1 cellular context compared by ENCODE assay signal in genomic region chr10:71848325-71849277, GRCh38.
TF ChIP-seq lines count a peak whose summit lies in the region.

No MANE protein-coding gene starts in this region.

TF ChIP-seq in GM12878, 131 proteins besides CTCF, POLR2A, EP300 and RAD21:
- TF ChIP-seq, protein P1, sequence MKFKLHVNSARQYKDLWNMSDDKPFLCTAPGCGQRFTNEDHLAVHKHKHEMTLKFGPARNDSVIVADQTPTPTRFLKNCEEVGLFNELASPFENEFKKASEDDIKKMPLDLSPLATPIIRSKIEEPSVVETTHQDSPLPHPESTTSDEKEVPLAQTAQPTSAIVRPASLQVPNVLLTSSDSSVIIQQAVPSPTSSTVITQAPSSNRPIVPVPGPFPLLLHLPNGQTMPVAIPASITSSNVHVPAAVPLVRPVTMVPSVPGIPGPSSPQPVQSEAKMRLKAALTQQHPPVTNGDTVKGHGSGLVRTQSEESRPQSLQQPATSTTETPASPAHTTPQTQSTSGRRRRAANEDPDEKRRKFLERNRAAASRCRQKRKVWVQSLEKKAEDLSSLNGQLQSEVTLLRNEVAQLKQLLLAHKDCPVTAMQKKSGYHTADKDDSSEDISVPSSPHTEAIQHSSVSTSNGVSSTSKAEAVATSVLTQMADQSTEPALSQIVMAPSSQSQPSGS (IDR thresholded peaks at IDR 0.05; ENCODE audit: low read length) = no peak
- TF ChIP-seq SP1 (IDR thresholded peaks at IDR 0.05; ENCODE audit: low read depth, low read length) (no peak), ZNF592 (IDR thresholded peaks at IDR 0.05) (no peak), KDM1A (IDR thresholded peaks at IDR 0.05; ENCODE audit: borderline replicate concordance) (no peak), ZBTB40 (IDR thresholded peaks at IDR 0.05; ENCODE audit: borderline replicate concordance) (no peak), JUNB (IDR thresholded peaks at IDR 0.05) (no peak), MTA2 (IDR thresholded peaks at IDR 0.05; ENCODE audit: low read depth) (no peak), YY1 (IDR thresholded peaks at IDR 0.05; ENCODE audit: low read depth, low read length) (no peak), PML (IDR thresholded peaks at IDR 0.05; ENCODE audit: low read length) (no peak)
- TF ChIP-seq, protein P2, sequence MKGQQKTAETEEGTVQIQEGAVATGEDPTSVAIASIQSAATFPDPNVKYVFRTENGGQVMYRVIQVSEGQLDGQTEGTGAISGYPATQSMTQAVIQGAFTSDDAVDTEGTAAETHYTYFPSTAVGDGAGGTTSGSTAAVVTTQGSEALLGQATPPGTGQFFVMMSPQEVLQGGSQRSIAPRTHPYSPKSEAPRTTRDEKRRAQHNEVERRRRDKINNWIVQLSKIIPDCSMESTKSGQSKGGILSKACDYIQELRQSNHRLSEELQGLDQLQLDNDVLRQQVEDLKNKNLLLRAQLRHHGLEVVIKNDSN (IDR thresholded peaks at IDR 0.05; ENCODE audit: borderline replicate concordance, extremely low read length, insufficient read depth, low read depth, low read length) = no peak
